8 cellular contexts compared by ENCODE assay signal in the genomic region with DNA sequence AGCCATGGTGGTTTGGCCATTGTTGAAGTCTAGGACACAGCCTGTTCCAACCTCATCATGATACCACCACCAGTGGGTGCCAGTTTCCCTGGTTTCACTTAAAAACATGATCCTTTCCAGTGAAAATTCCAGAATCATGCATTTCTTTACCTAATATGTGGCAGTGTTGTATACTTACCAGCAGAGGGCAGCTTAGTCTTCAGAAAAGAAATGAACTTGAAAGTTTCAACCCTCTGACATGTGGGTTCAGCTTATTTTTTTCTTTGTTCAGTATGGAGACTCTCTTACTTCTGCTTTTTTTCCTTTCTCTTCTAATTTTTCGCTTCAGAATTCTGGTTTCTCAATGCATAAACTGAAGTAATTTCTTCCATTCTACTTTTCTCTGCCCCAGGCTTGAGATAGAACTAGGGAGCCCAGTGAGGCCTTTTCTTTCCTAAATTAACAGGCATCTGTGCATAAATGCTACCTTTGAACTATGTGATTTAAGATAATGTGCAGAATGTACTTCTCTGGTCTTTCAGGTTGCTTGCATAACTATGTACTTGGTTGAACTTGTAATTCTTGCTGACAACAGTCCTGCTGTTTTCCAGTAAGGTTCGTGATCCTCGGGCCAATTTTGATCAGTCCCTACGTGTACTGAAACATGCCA. TPM values are rescaled to one million over a fixed set of nuclear protein-coding genes. Genes with fewer than 3 reads are reported as not detected.
A peak's percentile ranks its signal among the peaks of the same experiment; 100 is the strongest.
DNase-seq lines count a peak whose midpoint lies in the region; ATAC-seq and FAIRE-seq lines count a peak whose summit lies in the region.

No MANE protein-coding gene starts in this region.

- H3K79me2 ChIP-seq in GM23248 (ENCODE audit: insufficient read depth) = no peaks in the 10 kb centered on the region

- 69 to 73% methylated on average over 4 of the region's 4 CpGs for WGBS in GM23248 (ENCODE audit: low coverage in 1 of 2, low lambda C conversion rate in 2 of 2, missing lambda C conversion rate in 2 of 2), 2 experiments

- FAIRE-seq in RCC 7860 (lab: Jason Lieb, UNC) = peak; percentile 96

- CTCF ChIA-PET in activated CD4-positive, alpha-beta T cell treated with anti-CD3 and anti-CD28 coated beads for 36 hours (lab: Charles Lee) = interaction anchor here (0.6 to 3.2 kb wide), 29 partner anchors 10 to 1374 kb away, joined by 3 to 29 read pairs (median 3); partner anchors contain the start of genes LIAS, RPL9, SMIM14 and UGDH

- peak overlapping the region; percentile 30 for H3K9ac ChIP-seq in GM23248

- ATAC-seq in activated CD4-positive, alpha-beta T cell treated with anti-CD3 and anti-CD28 coated beads for 36 hours = peak; percentile 76
- peak; percentile 71 for ATAC-seq in stimulated activated naive CD8-positive, alpha-beta T cell treated with anti-CD3 and anti-CD28 coated beads, Interleukin-15, amount 100 ng/mL, for 72 hours

- POLR2A ChIA-PET in activated CD4-positive, alpha-beta T cell treated with anti-CD3 and anti-CD28 coated beads for 36 hours (lab: Charles Lee) = interaction anchor here (0.6 to 1.2 kb wide), 6 partner anchors 11 to 501 kb away, joined by 3 to 6 read pairs (median 3); partner anchors contain the start of genes LIAS and RPL9

- no peaks in the 10 kb centered on the region for H4K20me1 ChIP-seq in GM23248 (ENCODE audit: insufficient read depth)

- H3K9me3 Mint-ChIP-seq in activated CD4-positive, alpha-beta T cell treated with anti-CD3 and anti-CD28 coated beads for 36 hours (ENCODE audit: low read depth) = no peaks in the 10 kb centered on the region
- no peaks in the 10 kb centered on the region for H3K9me3 Mint-ChIP-seq in stimulated activated naive CD8-positive, alpha-beta T cell treated with anti-CD3 and anti-CD28 coated beads, Interleukin-15, amount 100 ng/mL, for 72 hours

- H3K9me3 ChIP-seq in GM23248 (ENCODE audit: low read depth) = no peaks in the 10 kb centered on the region

- no peaks in the 10 kb centered on the region for H3K36me3 ChIP-seq in GM23248 (ENCODE audit: low read depth)

- H3K4me2 ChIP-seq in GM23248 (ENCODE audit: unreplicated experiment) = no peak overlapping the region

- H3K27me3 Mint-ChIP-seq in activated CD4-positive, alpha-beta T cell treated with anti-CD3 and anti-CD28 coated beads for 36 hours = no peaks in the 10 kb centered on the region
- no peaks in the 10 kb centered on the region for H3K27me3 Mint-ChIP-seq in stimulated activated naive CD8-positive, alpha-beta T cell treated with anti-CD3 and anti-CD28 coated beads, Interleukin-15, amount 100 ng/mL, for 72 hours

- H3K4me1 Mint-ChIP-seq in activated CD4-positive, alpha-beta T cell treated with anti-CD3 and anti-CD28 coated beads for 36 hours = peaks cover 20% of the 10 kb centered on the region
- H3K4me1 Mint-ChIP-seq in stimulated activated naive CD8-positive, alpha-beta T cell treated with anti-CD3 and anti-CD28 coated beads, Interleukin-15, amount 100 ng/mL, for 72 hours = peaks cover 14% of the 10 kb centered on the region

- intact Hi-C loops in activated CD4-positive, alpha-beta T cell treated with anti-CD3 and anti-CD28 coated beads for 36 hours (cut with DNase I, micrococcal nuclease) = loop anchor here (1.0 to 2.0 kb wide), 4 partner anchors 58 to 508 kb away; partner anchors contain the start of genes PDS5A (in 2 of the 2) and UGDH (in 1 of the 2)

- H3K9me2 ChIP-seq in GM23248 (ENCODE audit: insufficient read depth) = no peaks in the 10 kb centered on the region

- H3K27me3 ChIP-seq in GM23248 (replicated peaks; ENCODE audit: insufficient read depth) = no peaks in the 10 kb centered on the region

- H3K36me3 Mint-ChIP-seq in activated CD4-positive, alpha-beta T cell treated with anti-CD3 and anti-CD28 coated beads for 36 hours (ENCODE audit: low read depth) = peaks cover 44% of the 10 kb centered on the region

- DNase-seq in activated CD4-positive, alpha-beta T cell treated with anti-CD3 and anti-CD28 coated beads for 36 hours = peak; percentile 18
- no peak for DNase-seq in activated CD4-positive, alpha-beta T cell treated with anti-CD3 and anti-CD28 coated beads, Interleukin-2, amount 50 U/mL, for 48 hours
- peak; percentile 92 for DNase-seq in GM23248
- DNase-seq in Kasumi-1 (lab: John Stamatoyannopoulos, UW) = peak; percentile 94 to 96
- peak; percentile 83 for DNase-seq in RCC 7860 (ENCODE audit: low spot score)
- DNase-seq in cerebellar cortex (ENCODE audit: low spot score) = peak; percentile 89
- peak; percentile 83 for DNase-seq in kidney glomerular epithelial cell (lab: John Stamatoyannopoulos, UW)
- DNase-seq in stimulated activated naive CD8-positive, alpha-beta T cell treated with anti-CD3 and anti-CD28 coated beads, Interleukin-15, amount 100 ng/mL, for 72 hours = no peak

- H3K4me3 ChIP-seq in GM23248 = no peak overlapping the region

- peak overlapping the region; percentile 68 for H2AFZ ChIP-seq in GM23248

- peaks cover 8% of the 10 kb centered on the region for H3K4me1 ChIP-seq in GM23248 (ENCODE audit: insufficient read depth)

- H3F3A ChIP-seq in GM23248 (ENCODE audit: insufficient read depth) = peaks cover 22% of the 10 kb centered on the region

- H3K4me3 Mint-ChIP-seq in activated CD4-positive, alpha-beta T cell treated with anti-CD3 and anti-CD28 coated beads for 36 hours = no peak overlapping the region
- no peak overlapping the region for H3K4me3 Mint-ChIP-seq in stimulated activated naive CD8-positive, alpha-beta T cell treated with anti-CD3 and anti-CD28 coated beads, Interleukin-15, amount 100 ng/mL, for 72 hours

- in situ Hi-C loops in GM23248 (cut with MboI) = loop anchor here (10.0 kb wide), 1 partner anchor 165 kb away; the partner anchor contains the start of gene SMIM14

- peak overlapping the region; percentile 57 for H3K27ac ChIP-seq in GM23248

- peak overlapping the region; percentile 66 for H3K27ac Mint-ChIP-seq in activated CD4-positive, alpha-beta T cell treated with anti-CD3 and anti-CD28 coated beads for 36 hours
- H3K27ac Mint-ChIP-seq in stimulated activated naive CD8-positive, alpha-beta T cell treated with anti-CD3 and anti-CD28 coated beads, Interleukin-15, amount 100 ng/mL, for 72 hours = peak overlapping the region in 1 of 2 donors; percentile 43

RNA-seq across cellular contexts. Expression of gene LIAS, which starts 10.7 kb away (rescaled TPM):
- 10 to 100 TPM; 30.7 to 35.5 TPM for total RNA-seq in activated CD4-positive, alpha-beta T cell treated with anti-CD3 and anti-CD28 coated beads for 36 hours
- total RNA-seq in GM23248 (2014; rRNA removed; shearing (Covaris generic)) = 5.7 and 15.7 TPM in 2 replicates
- 5.6 and 6.8 TPM in 2 replicates for polyA plus RNA-seq in GM23248 (2016; fragmentation: Nextera tagmentation; extraction: Ambion mirVana)

RNA-seq across cellular contexts. Expression of gene RPL9, which starts 10.8 kb away (rescaled TPM):
- 1,000 to 10,000 TPM; 1,442 to 2,369 TPM for total RNA-seq in activated CD4-positive, alpha-beta T cell treated with anti-CD3 and anti-CD28 coated beads for 36 hours
- 3,138 and 3,826 TPM in 2 replicates for total RNA-seq in GM23248 (2014; rRNA removed; shearing (Covaris generic))
- polyA plus RNA-seq in GM23248 (2016; fragmentation: Nextera tagmentation; extraction: Ambion mirVana) = 588 and 627 TPM in 2 replicates

RNA-seq across cellular contexts. Expression of gene UGDH, which starts 57.7 kb away (rescaled TPM):
- 10 to 100 TPM; 30.2 to 31.3 TPM for total RNA-seq in activated CD4-positive, alpha-beta T cell treated with anti-CD3 and anti-CD28 coated beads for 36 hours
- 197 and 263 TPM in 2 replicates for total RNA-seq in GM23248 (2014; rRNA removed; shearing (Covaris generic))
- 140 and 154 TPM in 2 replicates for polyA plus RNA-seq in GM23248 (2016; fragmentation: Nextera tagmentation; extraction: Ambion mirVana)

Comparison
In these comparisons a context has a peak if more than half of its experiments do, and no peak if none do; other contexts are left out.
1. DNase-seq: peak in activated CD4-positive, alpha-beta T cell treated with anti-CD3 and anti-CD28 coated beads for 36 hours (single experiment), GM23248 (single experiment), Kasumi-1 (2 of 2), RCC 7860 (single experiment), cerebellar cortex (single experiment) and kidney glomerular epithelial cell (single experiment); none in activated CD4-positive, alpha-beta T cell treated with anti-CD3 and anti-CD28 coated beads, Interleukin-2, amount 50 U/mL, for 48 hours (0 of 2) and stimulated activated naive CD8-positive, alpha-beta T cell treated with anti-CD3 and anti-CD28 coated beads, Interleukin-15, amount 100 ng/mL, for 72 hours (0 of 2).